ENCODE assay signal across 24 cellular contexts in the genomic region with DNA sequence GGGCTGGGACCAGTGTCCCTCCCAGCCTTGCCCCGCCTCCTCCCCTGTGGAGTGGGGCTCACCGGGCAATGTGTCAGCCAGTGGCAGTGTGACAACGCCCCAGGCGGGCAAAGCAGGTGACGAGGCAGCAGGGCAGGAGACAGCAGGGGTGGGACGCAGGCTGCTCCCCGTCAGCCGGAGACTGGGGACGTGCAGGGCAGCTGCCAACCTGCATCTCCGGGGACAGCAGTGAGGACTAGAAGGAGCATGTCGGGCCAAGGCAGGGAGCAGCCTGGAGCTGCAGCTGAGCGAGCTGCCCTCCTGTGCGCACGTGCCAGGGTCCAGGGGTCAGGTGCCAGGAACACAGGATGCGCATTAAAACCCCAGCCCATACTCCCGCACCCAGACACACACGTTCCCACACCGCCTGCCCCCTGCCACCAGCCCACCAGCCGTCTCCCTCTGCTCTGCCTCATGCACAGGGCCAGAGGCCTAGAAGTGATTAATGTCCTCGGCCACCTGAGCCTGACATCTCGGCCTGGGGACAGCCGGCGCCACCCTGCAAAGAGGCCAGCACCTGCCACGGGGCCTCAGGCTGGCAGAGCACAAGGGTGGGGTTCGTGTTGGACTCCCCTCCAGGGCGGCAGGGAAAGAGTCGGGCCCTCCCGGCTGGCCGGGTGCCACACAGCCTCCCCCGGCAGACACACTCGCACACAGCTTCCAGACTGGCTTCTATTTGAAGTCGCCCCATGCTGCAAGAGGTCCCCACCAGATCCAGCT.
"Had no signal": no experiment of that assay in that cellular context is flagged by ENCODE, and none has a peak within 500 bp of the region (broad histone marks: within the 10 kb centered on the region; RNA-seq: fewer than 3 reads in every experiment).

No MANE protein-coding gene starts in this region.

- H3K36me3 ChIP-seq: lower lobe of right lung, stomach, suprapubic skin had no signal

- ATAC-seq: activated CD8-positive, alpha-beta T cell treated with anti-CD3 and anti-CD28 coated beads, Interleukin-2, amount 10 ng/mL, durations not matched to agents 7 days and 5 days; activated T-helper 17 cell treated with anti-CD3 and anti-CD28 coated beads, Interleukin-2, amount 50 U/mL, for 72 hours; left lobe of liver; lower lobe of right lung; mucosa of descending colon; sciatic nerve; stimulated activated memory B cell treated with anti-CD40 and anti-IgM and Interleukin-4, amounts not matched to agents 10 μg/mL and 1 μg/mL and 100 μg/mL, for 72 hours had no signal

- H3K4me3 ChIP-seq: coronary artery, lower lobe of right lung, mucosa of descending colon, stomach, suprapubic skin had no signal

- H3K4me1 ChIP-seq: lower lobe of right lung, stomach had no signal

- DNase-seq: activated CD4-positive, alpha-beta T cell treated with anti-CD3 and anti-CD28 coated beads, Interleukin-2, amount 50 U/mL, for 1 hour; activated CD4-positive, CD25-positive, alpha-beta regulatory T cell treated with anti-CD3 and anti-CD28 coated beads, Interleukin-2, amount 50 U/mL, for 72 hours; activated CD8-positive, alpha-beta T cell treated with anti-CD3 and anti-CD28 coated beads, Interleukin-2, amount 10 ng/mL, durations not matched to agents 7 days and 5 days; activated T-cell treated with anti-CD3 and anti-CD28 coated beads, Interleukin-2, amount 50 U/mL, for 24 hours; foreskin fibroblast; kidney; lower lobe of right lung; mesendoderm; mucosa of descending colon; nephron progenitor cell; occipital lobe; small intestine; stimulated activated CD4-positive, alpha-beta T cell treated with anti-CD3 and anti-CD28 coated beads, Interleukin-2, amount 100 ng/mL, for 24 hours; stomach; trophoblast cell had no signal

- H3K27ac ChIP-seq: coronary artery, lower lobe of right lung, stomach, suprapubic skin, VCaP had no signal

- H3K4me1 Mint-ChIP-seq: activated T-helper 17 cell treated with anti-CD3 and anti-CD28 coated beads, Interleukin-2, amount 50 U/mL, for 72 hours; stimulated activated memory B cell treated with anti-CD40 and anti-IgM and Interleukin-4, amounts not matched to agents 10 μg/mL and 1 μg/mL and 100 μg/mL, for 72 hours had no signal

- H3K4me3 Mint-ChIP-seq: activated CD8-positive, alpha-beta T cell treated with anti-CD3 and anti-CD28 coated beads, Interleukin-2, amount 10 ng/mL, durations not matched to agents 7 days and 5 days; activated naive CD8-positive, alpha-beta T cell; activated T-cell treated with anti-CD3 and anti-CD28 coated beads, Interleukin-2, amount 50 U/mL, for 24 hours; activated T-helper 17 cell treated with anti-CD3 and anti-CD28 coated beads, Interleukin-2, amount 50 U/mL, for 72 hours; nephron progenitor cell; stimulated activated memory B cell treated with anti-CD40 and anti-IgM and Interleukin-4, amounts not matched to agents 10 μg/mL and 1 μg/mL and 100 μg/mL, for 72 hours had no signal

- H3K9me3 Mint-ChIP-seq: activated T-cell treated with anti-CD3 and anti-CD28 coated beads, Interleukin-2, amount 50 U/mL, for 24 hours; activated T-helper 17 cell treated with anti-CD3 and anti-CD28 coated beads, Interleukin-2, amount 50 U/mL, for 72 hours; nephron progenitor cell; stimulated activated memory B cell treated with anti-CD40 and anti-IgM and Interleukin-4, amounts not matched to agents 10 μg/mL and 1 μg/mL and 100 μg/mL, for 72 hours had no signal

- H3K9me3 ChIP-seq: lower lobe of right lung, mucosa of descending colon, stomach, suprapubic skin had no signal

- H3K36me3 Mint-ChIP-seq: activated naive CD8-positive, alpha-beta T cell; stimulated activated memory B cell treated with anti-CD40 and anti-IgM and Interleukin-4, amounts not matched to agents 10 μg/mL and 1 μg/mL and 100 μg/mL, for 72 hours had no signal

- FAIRE-seq: endometrium, kidney, small intestine had no signal

- H3K27ac Mint-ChIP-seq: activated CD8-positive, alpha-beta T cell treated with anti-CD3 and anti-CD28 coated beads, Interleukin-2, amount 10 ng/mL, durations not matched to agents 7 days and 5 days; activated naive CD8-positive, alpha-beta T cell; activated T-cell treated with anti-CD3 and anti-CD28 coated beads, Interleukin-2, amount 50 U/mL, for 24 hours; activated T-helper 17 cell treated with anti-CD3 and anti-CD28 coated beads, Interleukin-2, amount 50 U/mL, for 72 hours; nephron progenitor cell; stimulated activated memory B cell treated with anti-CD40 and anti-IgM and Interleukin-4, amounts not matched to agents 10 μg/mL and 1 μg/mL and 100 μg/mL, for 72 hours had no signal
